1 cellular context compared by ENCODE assay signal in genomic region chr3:196989721-196990262, GRCh38.
TF ChIP-seq lines count a peak whose summit lies in the region.

No MANE protein-coding gene starts in this region.

TF ChIP-seq in WTC11, 78 proteins besides CTCF, POLR2A, EP300 and RAD21:
- TF ChIP-seq NFATC4 (CRISPR knock-in tag; IDR thresholded peaks at IDR 0.05) (no peak), ZBTB21 (CRISPR knock-in tag; IDR thresholded peaks at IDR 0.05; ENCODE audit: borderline replicate concordance) (no peak), TEAD4 (CRISPR knock-in tag; IDR thresholded peaks at IDR 0.05) (no peak), ERG (CRISPR knock-in tag; IDR thresholded peaks at IDR 0.05) (no peak), CREB1 (CRISPR knock-in tag; IDR thresholded peaks at IDR 0.05) (no peak), GTF2I (CRISPR knock-in tag; conservative IDR thresholded peaks at IDR 0.05) (no peak), IRF2 (CRISPR knock-in tag; IDR thresholded peaks at IDR 0.05; ENCODE audit: borderline replicate concordance, low read depth) (no peak), TCF7 (CRISPR knock-in tag; IDR thresholded peaks at IDR 0.05; ENCODE audit: low read depth) (no peak), ZNF232 (CRISPR knock-in tag; IDR thresholded peaks at IDR 0.05) (no peak), E2F4 (CRISPR knock-in tag; IDR thresholded peaks at IDR 0.05; ENCODE audit: borderline replicate concordance, low read depth) (no peak), ZNF423 (CRISPR knock-in tag; IDR thresholded peaks at IDR 0.05) (no peak), EMX1 (CRISPR knock-in tag; IDR thresholded peaks at IDR 0.05) (no peak), ZNF138 (CRISPR knock-in tag; conservative IDR thresholded peaks at IDR 0.05) (no peak), ZBTB43 (CRISPR knock-in tag; IDR thresholded peaks at IDR 0.05) (no peak)
- TF ChIP-seq, protein P1, sequence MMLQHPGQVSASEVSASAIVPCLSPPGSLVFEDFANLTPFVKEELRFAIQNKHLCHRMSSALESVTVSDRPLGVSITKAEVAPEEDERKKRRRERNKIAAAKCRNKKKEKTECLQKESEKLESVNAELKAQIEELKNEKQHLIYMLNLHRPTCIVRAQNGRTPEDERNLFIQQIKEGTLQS (CRISPR knock-in tag; conservative IDR thresholded peaks at IDR 0.05), result no peak
